ENCODE assay signal across 8 cellular contexts in the genomic region with DNA sequence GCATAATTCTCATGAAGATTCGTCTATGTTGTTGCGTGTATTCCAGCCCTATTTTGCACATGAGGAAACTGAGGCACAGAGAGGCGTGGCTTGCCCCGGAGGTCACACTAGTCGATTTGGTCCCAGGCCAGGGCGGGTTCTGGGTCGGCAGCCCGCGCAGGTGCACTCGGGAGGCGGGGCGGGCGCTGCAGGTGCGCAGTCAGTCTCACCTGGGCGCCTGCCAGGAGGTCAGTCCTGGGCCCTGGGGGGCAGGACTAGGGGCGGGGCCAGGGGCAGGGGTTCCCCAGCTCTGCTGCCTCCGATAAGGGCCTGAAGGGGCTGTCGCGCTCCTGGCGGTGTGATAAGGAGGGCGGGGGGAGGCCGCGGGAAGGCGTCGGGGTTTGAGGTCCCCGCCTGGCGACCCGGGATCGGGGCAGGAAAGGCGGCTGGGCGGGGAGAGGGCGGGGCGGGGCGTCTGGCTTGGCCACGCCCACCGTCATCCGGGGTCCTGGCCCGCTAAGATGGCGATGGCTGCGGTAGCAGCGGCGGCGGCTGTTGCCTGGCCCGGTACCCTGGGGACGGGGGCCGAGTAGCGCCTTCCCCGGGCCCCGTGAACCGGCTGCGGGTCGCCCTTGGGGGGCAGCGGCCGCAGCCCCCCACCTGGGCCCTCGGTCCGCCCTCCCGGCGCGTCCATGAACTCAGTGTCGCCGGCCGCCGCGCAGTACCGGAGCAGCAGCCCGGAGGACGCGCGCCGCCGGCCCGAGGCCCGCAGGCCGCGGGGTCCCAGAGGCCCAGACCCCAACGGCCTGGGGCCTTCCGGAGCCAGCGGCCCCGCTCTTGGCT. TPM values are rescaled to one million over a fixed set of nuclear protein-coding genes. Genes with fewer than 3 reads are reported as not detected.
DNase-seq lines count a peak whose midpoint lies in the region; ATAC-seq and TF ChIP-seq lines count a peak whose summit lies in the region.

A gene (plus strand): TSS at position 485 of the 822 bp plus-strand sequence. CDS start 187 bp downstream, at position 672.

- POLR2A ChIA-PET in activated CD4-positive, alpha-beta memory T cell treated with anti-CD3 and anti-CD28 coated beads, Interleukin-2, amount 10 ng/mL, durations not matched to agents 7 days and 5 days (lab: Charles Lee): interaction anchor here (1.0 to 2.2 kb wide), 6 partner anchors 18 to 58 kb away, joined by 3 to 7 read pairs (median 3); no protein-coding TSS in a partner anchor

- H3K27ac Mint-ChIP-seq in activated CD4-positive, alpha-beta memory T cell treated with anti-CD3 and anti-CD28 coated beads, Interleukin-2, amount 10 ng/mL, durations not matched to agents 7 days and 5 days: peak within 1 kb of the TSS; percentile 84

- DNase-seq in A172 (ENCODE audit: low spot score): peak; percentile 53
- peak; percentile 86 for DNase-seq in NCI-H748 (lab: John Stamatoyannopoulos, UW; ENCODE audit: unreplicated experiment)
- peak; percentile 83 for DNase-seq in activated CD4-positive, alpha-beta memory T cell treated with anti-CD3 and anti-CD28 coated beads, Interleukin-2, amount 10 ng/mL, durations not matched to agents 7 days and 5 days
- peak; percentile 92 for DNase-seq in lower lobe of right lung
- DNase-seq in stimulated activated CD4-positive, alpha-beta T cell treated with anti-CD3 and anti-CD28 coated beads, TNF-alpha, amount 100 ng/mL, for 1 hour (ENCODE audit: low read depth in 3 of 3, low spot score in 1 of 3): peak; percentile 47 to 80 (median 65)

- CTCF ChIA-PET in activated CD4-positive, alpha-beta memory T cell treated with anti-CD3 and anti-CD28 coated beads, Interleukin-2, amount 10 ng/mL, durations not matched to agents 7 days and 5 days (lab: Charles Lee): interaction anchor here (0.6 to 3.2 kb wide), 6 partner anchors 8 to 156 kb away, joined by 3 to 13 read pairs (median 4); a partner anchor contains a TSS

- no peaks in the 10 kb centered on the region for H3K9me3 Mint-ChIP-seq in activated CD4-positive, alpha-beta memory T cell treated with anti-CD3 and anti-CD28 coated beads, Interleukin-2, amount 10 ng/mL, durations not matched to agents 7 days and 5 days

- H3K36me3 Mint-ChIP-seq in activated CD4-positive, alpha-beta memory T cell treated with anti-CD3 and anti-CD28 coated beads, Interleukin-2, amount 10 ng/mL, durations not matched to agents 7 days and 5 days (ENCODE audit: low read depth): peaks cover 13% of the 10 kb centered on the region

- H3K9me3 ChIP-seq in ectodermal cell (ENCODE audit: control insufficient read depth, low read length) (no peaks in the 10 kb centered on the region), lower lobe of right lung (no peaks in the 10 kb centered on the region)

- ATAC-seq in GM18861 (IDR thresholded peaks at IDR 0.05; ENCODE audit: unreplicated experiment): peak; percentile 50
- ATAC-seq in HG03439 (IDR thresholded peaks at IDR 0.05; ENCODE audit: unreplicated experiment): peak; percentile 64
- peak; percentile 93 to 95 for ATAC-seq in lower lobe of right lung

- H3K36me3 ChIP-seq in ectodermal cell (ENCODE audit: control insufficient read depth, insufficient read depth, low read length) (peaks cover 4% of the 10 kb centered on the region), lower lobe of right lung (peaks cover 31% of the 10 kb centered on the region)

- H3K27me3 ChIP-seq in ectodermal cell (ENCODE audit: control insufficient read depth, insufficient read depth, low read length, poor library complexity, severe bottlenecking) (no peaks in the 10 kb centered on the region), lower lobe of right lung (ENCODE audit: low read depth) (no peaks in the 10 kb centered on the region)

- 2 to 3% methylated on average over 79 of the region's 79 CpGs for WGBS in ectodermal cell, 2 experiments

- intact Hi-C loops in lower lobe of right lung (cut with DNase I): no loop called here

- peaks cover 16% of the 10 kb centered on the region for H3K4me1 Mint-ChIP-seq in activated CD4-positive, alpha-beta memory T cell treated with anti-CD3 and anti-CD28 coated beads, Interleukin-2, amount 10 ng/mL, durations not matched to agents 7 days and 5 days

- H3K27ac ChIP-seq in ectodermal cell (ENCODE audit: insufficient read depth, low read depth, low read length, poor library complexity, severe bottlenecking) (no peak within 1 kb of the TSS), lower lobe of right lung (peak within 1 kb of the TSS; percentile 91)

- H3K4me3 Mint-ChIP-seq in activated CD4-positive, alpha-beta memory T cell treated with anti-CD3 and anti-CD28 coated beads, Interleukin-2, amount 10 ng/mL, durations not matched to agents 7 days and 5 days: peak within 1 kb of the TSS; percentile 91

- H3K4me1 ChIP-seq in ectodermal cell (ENCODE audit: control insufficient read depth, insufficient read depth, low read length) (no peaks in the 10 kb centered on the region), lower lobe of right lung (peaks cover 19% of the 10 kb centered on the region)

- peak within 1 kb of the TSS; percentile 90 for H3K4me3 ChIP-seq in ectodermal cell (ENCODE audit: insufficient read depth, low read depth, low read length)
- peak within 1 kb of the TSS; percentile 88 for H3K4me3 ChIP-seq in lower lobe of right lung

- TF ChIP-seq CTCF in lower lobe of right lung (IDR thresholded peaks at IDR 0.05): no peak

- peaks cover 16% of the 10 kb centered on the region for H3K27me3 Mint-ChIP-seq in activated CD4-positive, alpha-beta memory T cell treated with anti-CD3 and anti-CD28 coated beads, Interleukin-2, amount 10 ng/mL, durations not matched to agents 7 days and 5 days

RNA-seq across cellular contexts. Expression of the gene that starts here (rescaled TPM):
- total RNA-seq in A172 (2014; rRNA removed; shearing (Covaris generic)): 62.5 and 68.0 TPM in 2 replicates
- total RNA-seq in activated CD4-positive, alpha-beta memory T cell treated with anti-CD3 and anti-CD28 coated beads, Interleukin-2, amount 10 ng/mL, durations not matched to agents 7 days and 5 days: 10 to 100 TPM; 38.1 to 39.2 TPM
- 30.4 TPM for polyA plus RNA-seq in ectodermal cell (2013, experiment 1 of 4)
- 30.2 TPM for polyA plus RNA-seq in ectodermal cell (2013, experiment 2 of 4)
- 21.1 TPM for polyA plus RNA-seq in ectodermal cell (2013, experiment 3 of 4)
- polyA plus RNA-seq in ectodermal cell (2013, experiment 4 of 4): 23.8 TPM
- 22.9 TPM for total RNA-seq in lower lobe of right lung
